2 cellular contexts compared by ENCODE assay signal in the genomic region with DNA sequence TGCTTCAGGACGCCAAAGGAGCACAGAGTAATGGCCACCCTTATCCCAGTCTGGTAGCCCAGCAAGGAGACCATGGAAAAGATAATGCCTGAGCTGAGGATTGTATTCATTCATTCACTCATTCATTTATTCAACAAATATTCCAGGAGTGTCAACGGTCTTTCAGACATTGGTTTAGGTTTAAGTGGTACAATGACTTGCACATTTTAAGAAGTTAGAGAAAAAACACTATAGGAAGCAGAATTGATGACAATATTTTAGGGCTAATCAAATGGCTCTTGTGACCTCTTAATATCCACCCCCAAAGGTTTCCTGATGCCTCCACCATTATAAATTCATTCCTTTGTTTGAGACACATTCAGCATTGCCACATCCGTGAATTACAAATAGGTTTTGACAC.
A peak's percentile ranks its signal among the peaks of the same experiment; 100 is the strongest.
TF ChIP-seq lines count a peak whose summit lies in the region.

No MANE protein-coding gene starts in this region.

TF ChIP-seq in HepG2, 621 proteins besides CTCF, POLR2A, EP300 and RAD21 (continued from another document):
- TF ChIP-seq, protein P1, sequence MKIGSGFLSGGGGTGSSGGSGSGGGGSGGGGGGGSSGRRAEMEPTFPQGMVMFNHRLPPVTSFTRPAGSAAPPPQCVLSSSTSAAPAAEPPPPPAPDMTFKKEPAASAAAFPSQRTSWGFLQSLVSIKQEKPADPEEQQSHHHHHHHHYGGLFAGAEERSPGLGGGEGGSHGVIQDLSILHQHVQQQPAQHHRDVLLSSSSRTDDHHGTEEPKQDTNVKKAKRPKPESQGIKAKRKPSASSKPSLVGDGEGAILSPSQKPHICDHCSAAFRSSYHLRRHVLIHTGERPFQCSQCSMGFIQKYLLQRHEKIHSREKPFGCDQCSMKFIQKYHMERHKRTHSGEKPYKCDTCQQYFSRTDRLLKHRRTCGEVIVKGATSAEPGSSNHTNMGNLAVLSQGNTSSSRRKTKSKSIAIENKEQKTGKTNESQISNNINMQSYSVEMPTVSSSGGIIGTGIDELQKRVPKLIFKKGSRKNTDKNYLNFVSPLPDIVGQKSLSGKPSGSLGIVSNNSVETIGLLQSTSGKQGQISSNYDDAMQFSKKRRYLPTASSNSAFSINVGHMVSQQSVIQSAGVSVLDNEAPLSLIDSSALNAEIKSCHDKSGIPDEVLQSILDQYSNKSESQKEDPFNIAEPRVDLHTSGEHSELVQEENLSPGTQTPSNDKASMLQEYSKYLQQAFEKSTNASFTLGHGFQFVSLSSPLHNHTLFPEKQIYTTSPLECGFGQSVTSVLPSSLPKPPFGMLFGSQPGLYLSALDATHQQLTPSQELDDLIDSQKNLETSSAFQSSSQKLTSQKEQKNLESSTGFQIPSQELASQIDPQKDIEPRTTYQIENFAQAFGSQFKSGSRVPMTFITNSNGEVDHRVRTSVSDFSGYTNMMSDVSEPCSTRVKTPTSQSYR (CRISPR knock-in tag; IDR thresholded peaks at IDR 0.05; ENCODE audit: borderline replicate concordance): no peak
- TF ChIP-seq SMARCC2 (IDR thresholded peaks at IDR 0.05) (no peak), NFE2L2 (IDR thresholded peaks at IDR 0.05; ENCODE audit: low read length) (peak; percentile 72)

TF ChIP-seq in K562, 482 proteins besides CTCF, POLR2A, EP300 and RAD21 (continued from another document):
- TF ChIP-seq, protein P2, sequence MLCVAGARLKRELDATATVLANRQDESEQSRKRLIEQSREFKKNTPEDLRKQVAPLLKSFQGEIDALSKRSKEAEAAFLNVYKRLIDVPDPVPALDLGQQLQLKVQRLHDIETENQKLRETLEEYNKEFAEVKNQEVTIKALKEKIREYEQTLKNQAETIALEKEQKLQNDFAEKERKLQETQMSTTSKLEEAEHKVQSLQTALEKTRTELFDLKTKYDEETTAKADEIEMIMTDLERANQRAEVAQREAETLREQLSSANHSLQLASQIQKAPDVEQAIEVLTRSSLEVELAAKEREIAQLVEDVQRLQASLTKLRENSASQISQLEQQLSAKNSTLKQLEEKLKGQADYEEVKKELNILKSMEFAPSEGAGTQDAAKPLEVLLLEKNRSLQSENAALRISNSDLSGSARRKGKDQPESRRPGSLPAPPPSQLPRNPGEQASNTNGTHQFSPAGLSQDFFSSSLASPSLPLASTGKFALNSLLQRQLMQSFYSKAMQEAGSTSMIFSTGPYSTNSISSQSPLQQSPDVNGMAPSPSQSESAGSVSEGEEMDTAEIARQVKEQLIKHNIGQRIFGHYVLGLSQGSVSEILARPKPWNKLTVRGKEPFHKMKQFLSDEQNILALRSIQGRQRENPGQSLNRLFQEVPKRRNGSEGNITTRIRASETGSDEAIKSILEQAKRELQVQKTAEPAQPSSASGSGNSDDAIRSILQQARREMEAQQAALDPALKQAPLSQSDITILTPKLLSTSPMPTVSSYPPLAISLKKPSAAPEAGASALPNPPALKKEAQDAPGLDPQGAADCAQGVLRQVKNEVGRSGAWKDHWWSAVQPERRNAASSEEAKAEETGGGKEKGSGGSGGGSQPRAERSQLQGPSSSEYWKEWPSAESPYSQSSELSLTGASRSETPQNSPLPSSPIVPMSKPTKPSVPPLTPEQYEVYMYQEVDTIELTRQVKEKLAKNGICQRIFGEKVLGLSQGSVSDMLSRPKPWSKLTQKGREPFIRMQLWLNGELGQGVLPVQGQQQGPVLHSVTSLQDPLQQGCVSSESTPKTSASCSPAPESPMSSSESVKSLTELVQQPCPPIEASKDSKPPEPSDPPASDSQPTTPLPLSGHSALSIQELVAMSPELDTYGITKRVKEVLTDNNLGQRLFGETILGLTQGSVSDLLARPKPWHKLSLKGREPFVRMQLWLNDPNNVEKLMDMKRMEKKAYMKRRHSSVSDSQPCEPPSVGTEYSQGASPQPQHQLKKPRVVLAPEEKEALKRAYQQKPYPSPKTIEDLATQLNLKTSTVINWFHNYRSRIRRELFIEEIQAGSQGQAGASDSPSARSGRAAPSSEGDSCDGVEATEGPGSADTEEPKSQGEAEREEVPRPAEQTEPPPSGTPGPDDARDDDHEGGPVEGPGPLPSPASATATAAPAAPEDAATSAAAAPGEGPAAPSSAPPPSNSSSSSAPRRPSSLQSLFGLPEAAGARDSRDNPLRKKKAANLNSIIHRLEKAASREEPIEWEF (CRISPR knock-in tag; IDR thresholded peaks at IDR 0.05): no peak
- no peak for TF ChIP-seq CHD4 (IDR thresholded peaks at IDR 0.05; ENCODE audit: insufficient read depth, insufficient replicate concordance, low read depth, low read length, poor library complexity, severe bottlenecking)
- TF ChIP-seq SMAD1 (IDR thresholded peaks at IDR 0.05; ENCODE audit: low read depth, low read length, partially characterized antibody): no peak
- no peak for TF ChIP-seq JUN (IDR thresholded peaks at IDR 0.05; ENCODE audit: borderline replicate concordance, low read depth, low read length)
- no peak for TF ChIP-seq JUN (CRISPR knock-in tag; IDR thresholded peaks at IDR 0.05; ENCODE audit: borderline replicate concordance)
- no peak for TF ChIP-seq HMGN3 (IDR thresholded peaks at IDR 0.05; ENCODE audit: borderline replicate concordance, extremely low read depth, insufficient read length, low read depth, low read length)
- no peak for TF ChIP-seq JUNB (CRISPR knock-in tag; conservative IDR thresholded peaks at IDR 0.05)
- TF ChIP-seq ZNF174 (CRISPR knock-in tag; IDR thresholded peaks at IDR 0.05): no peak
- no peak for TF ChIP-seq GATAD2B (IDR thresholded peaks at IDR 0.05; ENCODE audit: borderline replicate concordance)
- TF ChIP-seq ZNF316 (IDR thresholded peaks at IDR 0.05): peak; percentile 66
- TF ChIP-seq NFE2L1 (tag; IDR thresholded peaks at IDR 0.05; ENCODE audit: borderline replicate concordance, low read depth): peak; percentile 62
- TF ChIP-seq MAFG (tag; conservative IDR thresholded peaks at IDR 0.05): peak; percentile 72
- 0 out of 2 replicates have a peak, but pooled peaks have one; percentile 32 for TF ChIP-seq C11orf30 (IDR thresholded peaks at IDR 0.05; ENCODE audit: low read depth)
- TF ChIP-seq ZNF354B (CRISPR knock-in tag; IDR thresholded peaks at IDR 0.05): no peak
- TF ChIP-seq, protein P3, sequence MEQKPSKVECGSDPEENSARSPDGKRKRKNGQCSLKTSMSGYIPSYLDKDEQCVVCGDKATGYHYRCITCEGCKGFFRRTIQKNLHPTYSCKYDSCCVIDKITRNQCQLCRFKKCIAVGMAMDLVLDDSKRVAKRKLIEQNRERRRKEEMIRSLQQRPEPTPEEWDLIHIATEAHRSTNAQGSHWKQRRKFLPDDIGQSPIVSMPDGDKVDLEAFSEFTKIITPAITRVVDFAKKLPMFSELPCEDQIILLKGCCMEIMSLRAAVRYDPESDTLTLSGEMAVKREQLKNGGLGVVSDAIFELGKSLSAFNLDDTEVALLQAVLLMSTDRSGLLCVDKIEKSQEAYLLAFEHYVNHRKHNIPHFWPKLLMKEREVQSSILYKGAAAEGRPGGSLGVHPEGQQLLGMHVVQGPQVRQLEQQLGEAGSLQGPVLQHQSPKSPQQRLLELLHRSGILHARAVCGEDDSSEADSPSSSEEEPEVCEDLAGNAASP (IDR thresholded peaks at IDR 0.05): no peak
- TF ChIP-seq ZNF79 (CRISPR knock-in tag; IDR thresholded peaks at IDR 0.05; ENCODE audit: low read depth): 0 out of 2 replicates have a peak, but pooled peaks have one; percentile 33
- TF ChIP-seq PHB2 (IDR thresholded peaks at IDR 0.05; ENCODE audit: low read depth): no peak
- TF ChIP-seq, protein P4, sequence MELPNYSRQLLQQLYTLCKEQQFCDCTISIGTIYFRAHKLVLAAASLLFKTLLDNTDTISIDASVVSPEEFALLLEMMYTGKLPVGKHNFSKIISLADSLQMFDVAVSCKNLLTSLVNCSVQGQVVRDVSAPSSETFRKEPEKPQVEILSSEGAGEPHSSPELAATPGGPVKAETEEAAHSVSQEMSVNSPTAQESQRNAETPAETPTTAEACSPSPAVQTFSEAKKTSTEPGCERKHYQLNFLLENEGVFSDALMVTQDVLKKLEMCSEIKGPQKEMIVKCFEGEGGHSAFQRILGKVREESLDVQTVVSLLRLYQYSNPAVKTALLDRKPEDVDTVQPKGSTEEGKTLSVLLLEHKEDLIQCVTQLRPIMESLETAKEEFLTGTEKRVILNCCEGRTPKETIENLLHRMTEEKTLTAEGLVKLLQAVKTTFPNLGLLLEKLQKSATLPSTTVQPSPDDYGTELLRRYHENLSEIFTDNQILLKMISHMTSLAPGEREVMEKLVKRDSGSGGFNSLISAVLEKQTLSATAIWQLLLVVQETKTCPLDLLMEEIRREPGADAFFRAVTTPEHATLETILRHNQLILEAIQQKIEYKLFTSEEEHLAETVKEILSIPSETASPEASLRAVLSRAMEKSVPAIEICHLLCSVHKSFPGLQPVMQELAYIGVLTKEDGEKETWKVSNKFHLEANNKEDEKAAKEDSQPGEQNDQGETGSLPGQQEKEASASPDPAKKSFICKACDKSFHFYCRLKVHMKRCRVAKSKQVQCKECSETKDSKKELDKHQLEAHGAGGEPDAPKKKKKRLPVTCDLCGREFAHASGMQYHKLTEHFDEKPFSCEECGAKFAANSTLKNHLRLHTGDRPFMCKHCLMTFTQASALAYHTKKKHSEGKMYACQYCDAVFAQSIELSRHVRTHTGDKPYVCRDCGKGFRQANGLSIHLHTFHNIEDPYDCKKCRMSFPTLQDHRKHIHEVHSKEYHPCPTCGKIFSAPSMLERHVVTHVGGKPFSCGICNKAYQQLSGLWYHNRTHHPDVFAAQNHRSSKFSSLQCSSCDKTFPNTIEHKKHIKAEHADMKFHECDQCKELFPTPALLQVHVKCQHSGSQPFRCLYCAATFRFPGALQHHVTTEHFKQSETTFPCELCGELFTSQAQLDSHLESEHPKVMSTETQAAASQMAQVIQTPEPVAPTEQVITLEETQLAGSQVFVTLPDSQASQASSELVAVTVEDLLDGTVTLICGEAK (IDR thresholded peaks at IDR 0.05): no peak
- TF ChIP-seq, protein P4 (CRISPR knock-in tag; IDR thresholded peaks at IDR 0.05): no peak
- no peak for TF ChIP-seq NONO (IDR thresholded peaks at IDR 0.05; ENCODE audit: low read depth in 2 of 2, low read length in 1 of 2)
- TF ChIP-seq ZBTB1 (CRISPR knock-in tag; IDR thresholded peaks at IDR 0.05; ENCODE audit: borderline replicate concordance, low read depth): no peak
